In genomic region chr9:101639785-101640437, GRCh38 we compare ENCODE assay signal across 27 cellular contexts.
DNase-seq lines count a peak whose midpoint lies in the region; ATAC-seq and TF ChIP-seq lines count a peak whose summit lies in the region.
"Had no signal": no experiment of that assay in that cellular context is flagged by ENCODE, and none has a peak within 500 bp of the region (broad histone marks: within the 10 kb centered on the region; RNA-seq: fewer than 3 reads in every experiment).

No MANE protein-coding gene starts in this region.

- H3K4me3 ChIP-seq in epithelial cell of esophagus (ENCODE audit: low read length), result no peak overlapping the region
- H3K4me3 ChIP-seq: dorsolateral prefrontal cortex, esophagus squamous epithelium, heart right ventricle, sigmoid colon had no signal

- ATAC-seq in HG02678 (IDR thresholded peaks at IDR 0.05; ENCODE audit: unreplicated experiment), result no peak
- no peak for ATAC-seq in HG02763 (IDR thresholded peaks at IDR 0.05; ENCODE audit: unreplicated experiment)
- ATAC-seq: activated CD4-positive, CD25-positive, alpha-beta regulatory T cell treated with anti-CD3 and anti-CD28 coated beads, Interleukin-2, amount 50 U/mL, for 24 hours; activated naive CD8-positive, alpha-beta T cell treated with anti-CD3 and anti-CD28 coated beads, Interleukin-2, amount 50 U/mL, for 24 hours; activated T-cell treated with anti-CD3 and anti-CD28 coated beads, Interleukin-2, amount 50 U/mL, for 72 hours; CD8-positive, alpha-beta T cell; heart right ventricle had no signal

- DNase-seq in DMS53 (lab: John Stamatoyannopoulos, UW), result peak; percentile 53
- DNase-seq in OCI-M1 (lab: John Stamatoyannopoulos, UW), result peak; percentile 68
- peak; percentile 2 for DNase-seq in epithelial cell of esophagus (ENCODE audit: low read depth)
- DNase-seq in middle frontal gyrus (ENCODE audit: extremely low spot score, low spot score), result peak; percentile 24
- no peak for DNase-seq in NCI-H226
- DNase-seq in NCI-H128 (lab: John Stamatoyannopoulos, UW; ENCODE audit: unreplicated experiment), result no peak
- DNase-seq: activated CD4-positive, alpha-beta T cell treated with anti-CD3 and anti-CD28 coated beads, Interleukin-2, amount 50 U/mL, for 48 hours; activated naive CD8-positive, alpha-beta T cell treated with anti-CD3 and anti-CD28 coated beads, Interleukin-2, amount 50 U/mL, for 24 hours; activated T-cell treated with anti-CD3 and anti-CD28 coated beads, Interleukin-2, amount 50 U/mL, for 72 hours; BE2C; CD8-positive, alpha-beta T cell; cerebellar nuclear complex; dorsolateral prefrontal cortex; esophagus squamous epithelium; HCEC 1CT; heart right ventricle; Kasumi-1; left cardiac atrium; NCI-H146; NCI-H774; SIG-M5; sigmoid colon; stimulated activated CD4-positive, alpha-beta T cell treated with anti-CD3 and anti-CD28 coated beads, Interleukin-4, amount 100 ng/mL, for 24 hours; trophoblast cell had no signal

- no peak for TF ChIP-seq CTCF in epithelial cell of esophagus (IDR thresholded peaks at IDR 0.05; ENCODE audit: insufficient read depth, low read depth, low read length, missing control alignments)

Comparison
In these comparisons a context has a peak if more than half of its experiments do, and no peak if none do; other contexts are left out.
1. DNase-seq: peak in DMS53 (single experiment), OCI-M1 (single experiment), epithelial cell of esophagus (single experiment) and middle frontal gyrus (single experiment); none in NCI-H226 (single experiment) and NCI-H128 (single experiment).